In the genomic region with DNA sequence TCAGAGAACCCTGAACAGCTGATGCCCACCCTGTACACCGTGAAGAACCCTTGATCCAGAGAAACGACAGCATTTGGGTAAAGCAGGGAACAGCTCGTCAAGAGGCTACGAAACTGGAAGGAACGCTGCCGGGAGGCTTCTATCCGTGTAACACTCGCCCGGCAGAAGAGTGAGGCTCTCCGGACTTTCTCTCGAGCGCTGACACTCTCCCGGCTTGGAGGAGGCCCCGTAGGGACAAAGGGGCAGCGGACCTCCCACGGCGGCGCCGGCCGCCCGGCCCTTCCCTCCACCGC, we compare ENCODE assay signal across 1 cellular context.
TF ChIP-seq lines count a peak whose summit lies in the region.

No MANE protein-coding gene starts in this region.

TF ChIP-seq in H1, 55 proteins besides CTCF, POLR2A, EP300 and RAD21:
- TF ChIP-seq SAP30 (IDR thresholded peaks at IDR 0.05; ENCODE audit: insufficient read depth, insufficient replicate concordance, low read length) (peak; percentile 73), YY1 (IDR thresholded peaks at IDR 0.05; ENCODE audit: low read depth, low read length) (no peak), CEBPB (IDR thresholded peaks at IDR 0.05; ENCODE audit: low read depth, low read length) (no peak), ASH2L (IDR thresholded peaks at IDR 0.05; ENCODE audit: low read length) (peak; percentile 30), CREB1 (IDR thresholded peaks at IDR 0.05) (no peak), KDM4A (IDR thresholded peaks at IDR 0.05; ENCODE audit: low read depth, low read length, severe bottlenecking) (peak; percentile 8), TEAD4 (IDR thresholded peaks at IDR 0.05; ENCODE audit: low read depth, low read length) (0 out of 2 replicates have a peak, but pooled peaks have one; percentile 34)
